In genomic region chr15:64387562-64388168, GRCh38 we compare ENCODE assay signal across 8 cellular contexts. TPM values are rescaled to one million over a fixed set of nuclear protein-coding genes. Genes with fewer than 3 reads are reported as not detected.
DNase-seq lines count a peak whose midpoint lies in the region; ATAC-seq and TF ChIP-seq lines count a peak whose summit lies in the region.

Gene TRIP4 (plus strand): TSS chr15:64387836. CDS start chr15:64387864, 28 bp downstream.

- intact Hi-C loops in OCI-LY7 (cut with micrococcal nuclease; ENCODE audit: unreplicated experiment): loop anchor here (2.0 kb wide), 1 partner anchor 225 kb away; the partner anchor contains the start of gene PPIB

- H3K36me3 ChIP-seq in HUES48 (ENCODE audit: control insufficient read depth, insufficient read depth, low read length): no peaks in the 10 kb centered on the region
- H3K36me3 ChIP-seq in OCI-LY7 (ENCODE audit: insufficient read depth, low read length): no peaks in the 10 kb centered on the region

- H3K27me3 ChIP-seq in HUES48 (ENCODE audit: control insufficient read depth, insufficient read depth, low read length) (no peaks in the 10 kb centered on the region; the same call in none of the 2 replicates), mononuclear cell (ENCODE audit: insufficient read depth, low read length) (no peaks in the 10 kb centered on the region)

- H3K4me2 ChIP-seq in OCI-LY7 (ENCODE audit: low read length): peak within 1 kb of the TSS; percentile 66

- ATAC-seq in GM21390 (IDR thresholded peaks at IDR 0.05; ENCODE audit: unreplicated experiment): peak; percentile 98

- H3K4me3 ChIP-seq in HUES48 (ENCODE audit: low read depth, low read length) (peak within 1 kb of the TSS; percentile 94), OCI-LY7 (ENCODE audit: low read depth, low read length, poor library complexity, severe bottlenecking) (peak within 1 kb of the TSS; percentile 92), epithelial cell of esophagus (ENCODE audit: low read length) (peak within 1 kb of the TSS; percentile 98), mononuclear cell (ENCODE audit: low read length) (peak within 1 kb of the TSS; percentile 99)

- no peaks in the 10 kb centered on the region for H4K20me1 ChIP-seq in OCI-LY7 (ENCODE audit: insufficient read depth, low read length)

- peak within 1 kb of the TSS; percentile 83 for H3K9ac ChIP-seq in HUES48 (ENCODE audit: low read depth, low read length)

- peak; percentile 97 for DNase-seq in Caki2 (ENCODE audit: low read depth)
- peak; percentile 95 for DNase-seq in OCI-LY7 (ENCODE audit: low spot score)
- DNase-seq in activated T-cell treated with anti-CD3 and anti-CD28 coated beads for 1 hour (ENCODE audit: low read depth): peak; percentile 90
- DNase-seq in epithelial cell of esophagus (ENCODE audit: low read depth): peak; percentile 99
- DNase-seq in stimulated activated CD8-positive, alpha-beta memory T cell treated with anti-CD3 and anti-CD28 coated beads, Interleukin-4, amount 100 ng/mL, for 1 hour (ENCODE audit: low read depth in 2 of 2, low spot score in 1 of 2): peak; percentile 85 to 91

- peaks cover 17% of the 10 kb centered on the region; the same call in 1 of the 2 replicates for H3K79me2 ChIP-seq in OCI-LY7 (ENCODE audit: insufficient read depth, low read depth, low read length)

- no peaks in the 10 kb centered on the region for H3K9me2 ChIP-seq in OCI-LY7 (ENCODE audit: insufficient read depth, low read length)

- H3K4me1 ChIP-seq in HUES48 (ENCODE audit: control insufficient read depth, insufficient read depth, low read length) (no peaks in the 10 kb centered on the region), OCI-LY7 (ENCODE audit: insufficient read depth, low read length, poor library complexity, severe bottlenecking) (peaks cover 15% of the 10 kb centered on the region), mononuclear cell (ENCODE audit: insufficient read depth, low read length) (peaks cover 20% of the 10 kb centered on the region)

- POLR2A ChIA-PET in OCI-LY7 (lab: Charles Lee): interaction anchor here (0.5 to 1.6 kb wide), 8 partner anchors 11 to 766 kb away, joined by 3 to 8 read pairs (median 4); no protein-coding TSS in a partner anchor

- TF ChIP-seq CTCF in OCI-LY7 (conservative IDR thresholded peaks at IDR 0.05; ENCODE audit: low read length): 0 out of 2 replicates have a peak, but pooled peaks have one; percentile 18
- peak; percentile 13 for TF ChIP-seq CTCF in epithelial cell of esophagus (IDR thresholded peaks at IDR 0.05; ENCODE audit: insufficient read depth, low read depth, low read length, missing control alignments)

- H3K9me3 ChIP-seq in HUES48 (ENCODE audit: control insufficient read depth, insufficient read depth, low read length) (no peaks in the 10 kb centered on the region), OCI-LY7 (ENCODE audit: low read length) (no peaks in the 10 kb centered on the region), mononuclear cell (ENCODE audit: low read depth, low read length) (no peaks in the 10 kb centered on the region)

- CTCF ChIA-PET in OCI-LY7 (lab: Charles Lee; ENCODE audit: unreplicated experiment): no interaction called here

- peak within 1 kb of the TSS; percentile 83; the same call in 1 of the 2 replicates for H2AFZ ChIP-seq in OCI-LY7 (ENCODE audit: low read length)

- in situ Hi-C loops in Caki2 (cut with HindIII; ENCODE audit: low pct_unique_long_range_greater_than_20kb, low sequenced_read_pairs): no loop called here

- peak within 1 kb of the TSS; percentile 82 for H3K27ac ChIP-seq in HUES48 (ENCODE audit: low read depth, low read length)
- H3K27ac ChIP-seq in OCI-LY7 (ENCODE audit: low read depth, low read length, poor library complexity, severe bottlenecking): peak within 1 kb of the TSS; percentile 50

- BruUV-seq in OCI-LY7 (replicated peaks; lab: Mats Ljungman, UMichigan): no TSS peak

RNA-seq across cellular contexts. Expression of gene TRIP4, which starts in this region (rescaled TPM):
- total RNA-seq in Caki2 (2014; rRNA removed; shearing (Covaris generic); ENCODE audit: low replicate concordance): 17.3 and 26.8 TPM in 2 replicates
- 9.3 TPM in 2 replicates for total RNA-seq in OCI-LY7 (2014; rRNA removed; shearing (Covaris generic))
- 20.5 and 21.0 TPM in 2 replicates for total RNA-seq in OCI-LY7 (2022)
- total RNA-seq in mononuclear cell: 9.4 TPM

Comparison
In these comparisons a context has a peak if more than half of its experiments do, and no peak if none do; other contexts are left out.
1. Peak in every context shown above with its lines: DNase-seq, ATAC-seq, H3K4me3 ChIP-seq and H3K27ac ChIP-seq.